ENCODE assay signal across 8 cellular contexts in the genomic region with DNA sequence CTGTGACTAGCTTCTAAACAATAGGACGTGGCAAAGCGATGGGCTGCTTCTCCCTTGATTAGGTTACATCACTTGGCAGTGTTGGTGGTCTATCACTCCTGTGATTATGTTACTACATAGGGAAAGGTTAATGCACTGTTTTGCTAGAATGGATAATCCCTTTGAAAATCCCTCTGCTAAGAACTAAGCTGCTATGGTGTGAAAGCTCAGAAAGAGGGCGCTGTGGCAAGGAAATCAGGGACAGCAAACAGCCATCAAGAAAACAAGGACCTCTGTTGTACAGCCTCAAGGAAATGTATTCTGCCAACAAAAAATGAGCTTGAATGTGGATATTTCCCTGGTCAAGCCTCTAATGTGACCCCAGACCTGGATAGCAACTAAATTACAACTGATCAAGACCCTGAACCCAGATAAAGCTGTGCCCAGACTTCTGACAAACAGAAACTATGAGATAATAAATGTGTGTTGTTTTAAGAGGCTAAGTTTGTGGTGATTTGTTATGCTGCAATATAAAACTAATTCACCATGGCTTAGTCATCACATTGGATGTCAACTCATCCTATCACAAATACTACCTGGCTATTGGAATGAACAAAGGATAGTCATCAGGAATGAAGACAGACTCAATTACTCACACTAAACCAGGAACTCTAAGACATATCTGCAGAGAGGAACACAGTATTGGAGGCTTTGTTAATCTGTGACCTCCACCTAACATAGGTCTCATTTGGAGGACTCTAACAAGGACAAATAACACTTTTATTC.
DNase-seq lines count a peak whose midpoint lies in the region; ATAC-seq and TF ChIP-seq lines count a peak whose summit lies in the region.

No MANE protein-coding gene starts in this region.

- H3K9me2 ChIP-seq in DOHH2 (replicated peaks; ENCODE audit: control insufficient read depth, low read length), result no peaks in the 10 kb centered on the region

- no peak overlapping the region for H3K56ac ChIP-seq in mesendoderm (ENCODE audit: low read length)

- no peak overlapping the region for H2BK120ac ChIP-seq in mesendoderm (ENCODE audit: low read depth, low read length)

- no peak overlapping the region for H2BK5ac ChIP-seq in mesendoderm (ENCODE audit: low read length)

- H3K9me3 Mint-ChIP-seq in brain (no peaks in the 10 kb centered on the region), CD14-positive monocyte (peaks cover 0 to 3% (median 0%) of the 10 kb centered on the region in 7 donors)

- H3K9ac ChIP-seq in KMS-11 (no peak overlapping the region), mesendoderm (ENCODE audit: low read length) (no peak overlapping the region)

- H3K27me3 ChIP-seq in DOHH2 (ENCODE audit: control insufficient read depth, low read length), result no peaks in the 10 kb centered on the region
- no peaks in the 10 kb centered on the region for H3K27me3 ChIP-seq in KMS-11 (ENCODE audit: insufficient read depth, low read depth)
- no peaks in the 10 kb centered on the region for H3K27me3 ChIP-seq in mesendoderm (ENCODE audit: insufficient read depth, low read length, poor library complexity)

- no peaks in the 10 kb centered on the region for H3K79me1 ChIP-seq in mesendoderm (ENCODE audit: low read length)

- H4K5ac ChIP-seq in mesendoderm (ENCODE audit: low read length), result no peak overlapping the region

- TF ChIP-seq CTCF in DOHH2 (IDR thresholded peaks at IDR 0.05; ENCODE audit: low read depth, low read length, poor library complexity, severe bottlenecking) (peak; percentile 27), KMS-11 (conservative IDR thresholded peaks at IDR 0.05; ENCODE audit: low read depth, low read length) (peak; percentile 20; the same call in 1 of the 2 replicates), brain (conservative IDR thresholded peaks at IDR 0.05) (peak; percentile 53 to 58), CD14-positive monocyte (IDR thresholded peaks at IDR 0.05) (no peak)

- H3K4ac ChIP-seq in mesendoderm (ENCODE audit: low read depth, low read length), result no peak overlapping the region

- H3K4me3 Mint-ChIP-seq in brain (no peak overlapping the region), CD14-positive monocyte (no peak overlapping the region)

- H3F3A ChIP-seq in DOHH2 (ENCODE audit: control insufficient read depth, insufficient read depth), result no peaks in the 10 kb centered on the region

- H4K20me1 ChIP-seq in DOHH2 (ENCODE audit: control insufficient read depth, insufficient read depth, low read depth, low read length), result no peaks in the 10 kb centered on the region
- H4K20me1 ChIP-seq in KMS-11 (ENCODE audit: insufficient read depth), result no peaks in the 10 kb centered on the region

- H3K79me2 ChIP-seq in DOHH2 (ENCODE audit: control insufficient read depth, low read length) (no peaks in the 10 kb centered on the region), KMS-11 (ENCODE audit: insufficient read depth, low read depth) (no peaks in the 10 kb centered on the region), mesendoderm (ENCODE audit: control insufficient read depth, insufficient read depth, low read length) (no peaks in the 10 kb centered on the region)

- no peak overlapping the region for H3K4me2 ChIP-seq in DOHH2 (ENCODE audit: low read length)
- H3K4me2 ChIP-seq in KMS-11, result no peak overlapping the region
- H3K4me2 ChIP-seq in mesendoderm (ENCODE audit: low read length), result no peak overlapping the region

- peaks cover 7% of the 10 kb centered on the region for H3K4me1 Mint-ChIP-seq in brain
- no peaks in the 10 kb centered on the region for H3K4me1 Mint-ChIP-seq in CD14-positive monocyte

- no peaks in the 10 kb centered on the region for H3K27me3 Mint-ChIP-seq in brain
- no peaks in the 10 kb centered on the region for H3K27me3 Mint-ChIP-seq in CD14-positive monocyte (ENCODE audit: low read depth in 3 of 3)

- no peak overlapping the region for H2AFZ ChIP-seq in KMS-11 (ENCODE audit: low read depth)

- H4K8ac ChIP-seq in mesendoderm (ENCODE audit: low read depth, low read length), result no peak overlapping the region

- DNase-seq in mesendoderm (peak; percentile 81), CD14-positive monocyte (ENCODE audit: low spot score) (no peak), NCI-H2196 treated with DMSO at 0.1 percent for 48 hours (lab: John Stamatoyannopoulos, UW; ENCODE audit: unreplicated experiment) (no peak), NCI-H2029 (lab: John Stamatoyannopoulos, UW) (no peak)

- no peak overlapping the region for H3K18ac ChIP-seq in mesendoderm (ENCODE audit: low read length)

- intact Hi-C loops in CD14-positive monocyte (cut with micrococcal nuclease), result no loop called here

- no CpG with 5 or more reads among the region's 3 CpGs for WGBS in mesendoderm (ENCODE audit: extremely low coverage, insufficient coverage, low lambda C conversion rate)

- no peaks in the 10 kb centered on the region for H3K36me3 Mint-ChIP-seq in brain
- H3K36me3 Mint-ChIP-seq in CD14-positive monocyte, result no peaks in the 10 kb centered on the region

- no peak overlapping the region for H2BK15ac ChIP-seq in mesendoderm (replicated peaks; ENCODE audit: low read depth)

- no peak for ATAC-seq in HG03139 (IDR thresholded peaks at IDR 0.05; ENCODE audit: unreplicated experiment)

- H3K27ac Mint-ChIP-seq in brain, result peak overlapping the region in 1 of 5 experiments; percentile 33
- H3K27ac Mint-ChIP-seq in CD14-positive monocyte, result no peak overlapping the region

- no peaks in the 10 kb centered on the region for H3K4me1 ChIP-seq in DOHH2 (ENCODE audit: control insufficient read depth, low read length)
- no peaks in the 10 kb centered on the region for H3K4me1 ChIP-seq in KMS-11 (ENCODE audit: low read depth, poor library complexity, severe bottlenecking)
- H3K4me1 ChIP-seq in mesendoderm (ENCODE audit: control insufficient read depth, low read depth, low read length), result no peaks in the 10 kb centered on the region

- H3K23ac ChIP-seq in mesendoderm (ENCODE audit: low read length), result no peak overlapping the region

- H3K27ac ChIP-seq in DOHH2 (ENCODE audit: low read depth, low read length) (no peak overlapping the region), KMS-11 (no peak overlapping the region), mesendoderm (ENCODE audit: low read depth, low read length) (no peak overlapping the region)

- H3K36me3 ChIP-seq in DOHH2 (ENCODE audit: control insufficient read depth, low read length), result no peaks in the 10 kb centered on the region
- no peaks in the 10 kb centered on the region for H3K36me3 ChIP-seq in KMS-11 (ENCODE audit: insufficient read depth)
- no peaks in the 10 kb centered on the region for H3K36me3 ChIP-seq in mesendoderm (ENCODE audit: control insufficient read depth, insufficient read depth, low read length)

- no peaks in the 10 kb centered on the region for H3K9me3 ChIP-seq in DOHH2 (ENCODE audit: control insufficient read depth, insufficient read depth, low read length)

- H3K4me3 ChIP-seq in DOHH2 (ENCODE audit: low read length), result no peak overlapping the region
- H3K4me3 ChIP-seq in KMS-11 (IDR thresholded peaks at IDR 0.05; ENCODE audit: insufficient read depth, low read depth, low read length), result no peak overlapping the region
- H3K4me3 ChIP-seq in mesendoderm (ENCODE audit: low read length), result no peak overlapping the region

- H2AK5ac ChIP-seq in mesendoderm (ENCODE audit: low read length), result no peak overlapping the region
